Comparison of ENCODE assay signal across 10 cellular contexts in genomic region chr5:31193026-31193425, GRCh38. TPM values are rescaled to one million over a fixed set of nuclear protein-coding genes. Genes with fewer than 3 reads are reported as not detected.
A peak's percentile ranks its signal among the peaks of the same experiment; 100 is the strongest.
DNase-seq lines count a peak whose midpoint lies in the region; ATAC-seq and TF ChIP-seq lines count a peak whose summit lies in the region.
"Had no signal": no experiment of that assay in that cellular context is flagged by ENCODE, and none has a peak within 500 bp of the region (broad histone marks: within the 10 kb centered on the region; RNA-seq: fewer than 3 reads in every experiment).

No MANE protein-coding gene starts in this region.

- no peak for TF ChIP-seq EP300 in Ishikawa (IDR thresholded peaks at IDR 0.05; ENCODE audit: borderline replicate concordance)

- TF ChIP-seq CTCF in Peyer's patch (IDR thresholded peaks at IDR 0.05): no peak

- H3K4me3 ChIP-seq in iPS-20b (ENCODE audit: low read length) (peak overlapping the region; percentile 90), skeletal muscle tissue (ENCODE audit: low read length in 3 of 3) (peak overlapping the region in 2 of 3 donors; percentile 45 to 56), Peyer's patch (peak overlapping the region in 1 of 4 donors; percentile 42)

- peak; percentile 13 for DNase-seq in astrocyte of the hippocampus (ENCODE audit: low read depth, low spot score)
- no peak for DNase-seq in Peyer's patch
- no peak for DNase-seq in stimulated activated CD4-positive, alpha-beta T cell treated with anti-CD3 and anti-CD28 coated beads, Interleukin-4, amount 100 ng/mL, for 1 hour
- DNase-seq: colonic mucosa had no signal

- H3K9me3 ChIP-seq in iPS-20b (ENCODE audit: insufficient read depth, low read depth, low read length): no peaks in the 10 kb centered on the region
- H3K9me3 ChIP-seq in skeletal muscle tissue (ENCODE audit: control insufficient read depth in 3 of 3, low read length in 3 of 3): no peaks in the 10 kb centered on the region
- no peaks in the 10 kb centered on the region for H3K9me3 ChIP-seq in Peyer's patch
- H3K9me3 ChIP-seq: colonic mucosa had no signal

- H3K4me1 ChIP-seq in iPS-20b (ENCODE audit: insufficient read depth, low read length): peaks cover 15% of the 10 kb centered on the region
- peaks cover 6 to 11% (median 10%) of the 10 kb centered on the region in 3 donors for H3K4me1 ChIP-seq in skeletal muscle tissue (ENCODE audit: control insufficient read depth in 3 of 3, insufficient read depth in 3 of 3, low read length in 3 of 3)
- H3K4me1 ChIP-seq in Peyer's patch: peaks cover 0 to 21% (median 0%) of the 10 kb centered on the region in 4 donors

- H3K27ac ChIP-seq in iPS-20b (ENCODE audit: low read length) (no peak overlapping the region), skeletal muscle tissue (ENCODE audit: low read depth, low read length) (peak overlapping the region; percentile 47), Peyer's patch (no peak overlapping the region)
- H3K27ac ChIP-seq: colonic mucosa had no signal

- H3K36me3 ChIP-seq in iPS-20b (ENCODE audit: insufficient read depth, low read depth, low read length): no peaks in the 10 kb centered on the region
- no peaks in the 10 kb centered on the region for H3K36me3 ChIP-seq in skeletal muscle tissue (ENCODE audit: control insufficient read depth in 3 of 3, insufficient read depth in 3 of 3, low read length in 3 of 3)
- H3K36me3 ChIP-seq in Peyer's patch: no peaks in the 10 kb centered on the region
- H3K36me3 ChIP-seq: colonic mucosa had no signal

- no peak for ATAC-seq in HG02588 (IDR thresholded peaks at IDR 0.05; ENCODE audit: unreplicated experiment)
- ATAC-seq in HG02642 (IDR thresholded peaks at IDR 0.05; ENCODE audit: poor library complexity, unreplicated experiment): no peak

- TF ChIP-seq RAD21 in Ishikawa (IDR thresholded peaks at IDR 0.05; ENCODE audit: low read depth): no peak

- no peak for TF ChIP-seq POLR2A in Peyer's patch (IDR thresholded peaks at IDR 0.05)

- H3K27me3 ChIP-seq in iPS-20b (ENCODE audit: insufficient read depth, low read length) (peaks cover 46% of the 10 kb centered on the region), skeletal muscle tissue (ENCODE audit: control insufficient read depth in 3 of 3, insufficient read depth in 3 of 3, low read length in 3 of 3) (peaks cover 25 to 35% (median 35%) of the 10 kb centered on the region in 3 donors), Peyer's patch (no peaks in the 10 kb centered on the region)

- H3K9ac ChIP-seq in iPS-20b (ENCODE audit: low read depth, low read length) (peak overlapping the region; percentile 17; the same call in 1 of the 2 replicates), skeletal muscle tissue (ENCODE audit: low read depth in 1 of 3, low read length in 3 of 3) (no peak overlapping the region)

TF ChIP-seq in Ishikawa, 13 proteins besides CTCF, POLR2A, EP300 and RAD21:
- TF ChIP-seq NFIC (IDR thresholded peaks at IDR 0.05) (no peak), MAX (IDR thresholded peaks at IDR 0.05) (0 out of 2 replicates have a peak, but pooled peaks have one; percentile 10)
TF ChIP-seq in Ishikawa: peak in this region for 1.

RNA-seq across cellular contexts. Expression of gene CDH6, which starts 0.5 kb away (rescaled TPM):
- total RNA-seq in skeletal muscle tissue (5.7 TPM), Peyer's patch (1 to 10 TPM in 2 of 4 donors, under 1 TPM in 2; 0.85 to 5.8 (median 1.1) TPM)
- total RNA-seq: activated T-helper 1 cell treated with anti-CD3 and anti-CD28 coated beads, Interleukin-12 subunit alpha, Interleukin-12 subunit beta, Interleukin-2, Interleukin-4 antibody, amounts not matched to agents 30 ng/mL and 10 ng/mL and 1 ng/mL, durations not matched to agents 14 hours and 24 hours and 36 hours had no signal
